Comparison of ENCODE assay signal across 36 cellular contexts in the genomic region with DNA sequence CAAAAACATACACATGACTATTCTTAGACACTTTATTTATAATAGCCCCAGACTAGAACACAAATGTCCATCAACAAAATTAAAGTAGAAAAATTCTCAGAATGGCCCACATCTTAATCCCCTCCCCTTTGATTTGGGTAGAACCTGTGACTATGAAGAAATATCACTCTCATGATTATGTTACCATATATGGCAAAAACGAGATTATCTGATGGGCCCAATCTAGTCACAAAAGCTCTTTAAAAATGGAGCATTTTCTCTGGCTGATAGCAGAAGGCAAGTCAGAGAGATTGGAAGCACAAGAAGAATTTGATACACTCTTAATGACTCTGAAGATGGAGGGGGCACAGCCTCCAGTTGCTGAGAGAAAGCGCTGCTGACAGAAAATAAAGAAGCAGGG. TPM values are rescaled to one million over a fixed set of nuclear protein-coding genes. Genes with fewer than 3 reads are reported as not detected.
"Had no signal": no experiment of that assay in that cellular context is flagged by ENCODE, and none has a peak within 500 bp of the region (broad histone marks: within the 10 kb centered on the region; RNA-seq: fewer than 3 reads in every experiment).

No MANE protein-coding gene starts in this region.

- H3K27me3 Mint-ChIP-seq: activated B cell treated with CpG ODN at 0.5 μM for 24 hours; activated CD4-positive, alpha-beta memory T cell treated with anti-CD3 and anti-CD28 coated beads for 36 hours; activated CD4-positive, alpha-beta T cell treated with anti-CD3 and anti-CD28 coated beads, Interleukin-2, amount 10 ng/mL, durations not matched to agents 24 days and 14 days; activated CD8-positive, alpha-beta T cell treated with anti-CD3 and anti-CD28 coated beads for 36 hours; activated naive CD8-positive, alpha-beta T cell treated with anti-CD3 and anti-CD28 coated beads for 36 hours; activated T-helper 17 cell treated with anti-CD3 and anti-CD28 coated beads, Interleukin-2, amount 50 U/mL, for 72 hours had no signal

- H3K4me3 ChIP-seq: adrenal gland, body of pancreas, breast epithelium had no signal

- H3K27ac ChIP-seq: adrenal gland, body of pancreas, brain microvascular endothelial cell, breast epithelium, VCaP had no signal

- H3K4me1 ChIP-seq: adrenal gland, body of pancreas, breast epithelium had no signal

- H3K9me3 Mint-ChIP-seq: activated CD4-positive, alpha-beta memory T cell treated with anti-CD3 and anti-CD28 coated beads for 36 hours; activated CD4-positive, alpha-beta T cell treated with anti-CD3 and anti-CD28 coated beads, Interleukin-2, amount 10 ng/mL, durations not matched to agents 24 days and 14 days; activated CD8-positive, alpha-beta T cell treated with anti-CD3 and anti-CD28 coated beads for 36 hours; activated naive CD4-positive, alpha-beta T cell treated with anti-CD3 and anti-CD28 coated beads for 36 hours; activated naive CD4-positive, alpha-beta T cell treated with anti-CD3 and anti-CD28 coated beads, Interleukin-2, amount 50 U/mL, for 72 hours; activated T-helper 1 cell treated with anti-CD3 and anti-CD28 coated beads, Interleukin-12 subunit alpha, Interleukin-12 subunit beta, Interleukin-2, Interleukin-4 antibody, amounts not matched to agents 30 ng/mL and 10 ng/mL and 1 ng/mL, durations not matched to agents 14 hours and 24 hours and 36 hours; activated T-helper 17 cell treated with anti-CD3 and anti-CD28 coated beads, Interleukin-2, amount 50 U/mL, for 72 hours; T-helper 1 cell treated with Interleukin-12 subunit alpha and Interleukin-12 subunit beta and Interleukin-4 antibody, amounts not matched to agents 30 μg/mL and 1 μg/mL, for 36 hours; T-helper 2 cell treated with Interferon-gamma antibody and Interleukin-4, amounts not matched to agents 5 μg/mL and 100 μg/mL, for 36 hours had no signal

- H3K27me3 ChIP-seq: adrenal gland, body of pancreas, brain microvascular endothelial cell, breast epithelium had no signal

- ATAC-seq: activated CD8-positive, alpha-beta T cell treated with anti-CD3 and anti-CD28 coated beads for 36 hours; activated naive CD4-positive, alpha-beta T cell treated with anti-CD3 and anti-CD28 coated beads, Interleukin-2, amount 50 U/mL, for 72 hours; activated T-cell treated with anti-CD3 and anti-CD28 coated beads, Interleukin-2, amount 50 U/mL, for 4 hours; activated T-cell treated with anti-CD3 and anti-CD28 coated beads, Interleukin-2, amount 50 U/mL, for 72 hours; activated T-helper 17 cell treated with anti-CD3 and anti-CD28 coated beads, Interleukin-2, amount 50 U/mL, for 72 hours; body of pancreas had no signal

- H3K27ac Mint-ChIP-seq: activated B cell treated with CpG ODN at 0.5 μM for 24 hours; activated CD4-positive, alpha-beta memory T cell treated with anti-CD3 and anti-CD28 coated beads for 36 hours; activated CD4-positive, alpha-beta T cell treated with anti-CD3 and anti-CD28 coated beads, Interleukin-2, amount 10 ng/mL, durations not matched to agents 24 days and 14 days; activated CD8-positive, alpha-beta T cell treated with anti-CD3 and anti-CD28 coated beads for 36 hours; activated naive CD4-positive, alpha-beta T cell treated with anti-CD3 and anti-CD28 coated beads for 36 hours; activated naive CD4-positive, alpha-beta T cell treated with anti-CD3 and anti-CD28 coated beads, Interleukin-2, amount 50 U/mL, for 72 hours; activated naive CD8-positive, alpha-beta T cell treated with anti-CD3 and anti-CD28 coated beads for 36 hours; activated T-cell treated with anti-CD3 and anti-CD28 coated beads, Interleukin-2, amount 50 U/mL, for 72 hours; activated T-helper 1 cell treated with anti-CD3 and anti-CD28 coated beads, Interleukin-12 subunit alpha, Interleukin-12 subunit beta, Interleukin-2, Interleukin-4 antibody, amounts not matched to agents 30 ng/mL and 10 ng/mL and 1 ng/mL, durations not matched to agents 14 hours and 24 hours and 36 hours; activated T-helper 17 cell treated with anti-CD3 and anti-CD28 coated beads, Interleukin-2, amount 50 U/mL, for 72 hours; T-helper 1 cell treated with Interleukin-12 subunit alpha and Interleukin-12 subunit beta and Interleukin-4 antibody, amounts not matched to agents 30 μg/mL and 1 μg/mL, for 36 hours; T-helper 2 cell treated with Interferon-gamma antibody and Interleukin-4, amounts not matched to agents 5 μg/mL and 100 μg/mL, for 36 hours had no signal

- FAIRE-seq: astrocyte, TTC549 had no signal

- DNase-seq: activated B cell treated with CpG ODN at 0.5 μM for 24 hours; activated CD4-positive, alpha-beta memory T cell treated with anti-CD3 and anti-CD28 coated beads for 36 hours; activated CD4-positive, alpha-beta T cell treated with anti-CD3 and anti-CD28 coated beads for 4 hours; activated CD4-positive, alpha-beta T cell treated with anti-CD3 and anti-CD28 coated beads, Interleukin-2, amount 10 ng/mL, durations not matched to agents 24 days and 14 days; activated CD4-positive, alpha-beta T cell treated with anti-CD3 and anti-CD28 coated beads, Interleukin-2, amount 50 U/mL, for 1 hour; activated CD4-positive, alpha-beta T cell treated with anti-CD3 and anti-CD28 coated beads, Interleukin-2, amount 50 U/mL, for 4 hours; activated CD4-positive, CD25-positive, alpha-beta regulatory T cell treated with anti-CD3 and anti-CD28 coated beads, Interleukin-2, amount 50 U/mL, for 72 hours; activated CD8-positive, alpha-beta memory T cell treated with anti-CD3 and anti-CD28 coated beads, Interleukin-2, amount 50 U/mL, for 4 hours; activated CD8-positive, alpha-beta T cell treated with anti-CD3 and anti-CD28 coated beads for 36 hours; activated effector memory CD4-positive, alpha-beta T cell treated with anti-CD3 and anti-CD28 coated beads, Interleukin-2, amount 50 U/mL, for 16 hours; activated gamma-delta T cell treated with Interleukin-2 at 50 U/mL for 16 hours; activated naive CD4-positive, alpha-beta T cell; activated naive CD4-positive, alpha-beta T cell treated with anti-CD3 and anti-CD28 coated beads for 36 hours; activated naive CD4-positive, alpha-beta T cell treated with anti-CD3 and anti-CD28 coated beads, Interleukin-2, amount 50 U/mL, for 16 hours; activated naive CD8-positive, alpha-beta T cell treated with anti-CD3 and anti-CD28 coated beads for 36 hours; activated T-cell treated with anti-CD3 and anti-CD28 coated beads for 4 hours; activated T-cell treated with anti-CD3 and anti-CD28 coated beads, Interleukin-2, amount 50 U/mL, for 1 hour; activated T-cell treated with anti-CD3 and anti-CD28 coated beads, Interleukin-2, amount 50 U/mL, for 4 hours; activated T-cell treated with anti-CD3 and anti-CD28 coated beads, Interleukin-2, amount 50 U/mL, for 72 hours; adrenal gland; amniotic stem cell; aorta; body of pancreas; brain microvascular endothelial cell; central memory CD4-positive, alpha-beta T cell; T-helper 2 cell; T-helper 9 cell had no signal

- H3K4me3 Mint-ChIP-seq: activated B cell treated with CpG ODN at 0.5 μM for 24 hours; activated CD4-positive, alpha-beta memory T cell treated with anti-CD3 and anti-CD28 coated beads for 36 hours; activated CD4-positive, alpha-beta T cell treated with anti-CD3 and anti-CD28 coated beads, Interleukin-2, amount 10 ng/mL, durations not matched to agents 24 days and 14 days; activated CD8-positive, alpha-beta T cell treated with anti-CD3 and anti-CD28 coated beads for 36 hours; activated naive CD4-positive, alpha-beta T cell treated with anti-CD3 and anti-CD28 coated beads for 36 hours; activated naive CD8-positive, alpha-beta T cell treated with anti-CD3 and anti-CD28 coated beads for 36 hours; activated T-cell treated with anti-CD3 and anti-CD28 coated beads, Interleukin-2, amount 50 U/mL, for 4 hours; activated T-cell treated with anti-CD3 and anti-CD28 coated beads, Interleukin-2, amount 50 U/mL, for 72 hours; activated T-helper 1 cell treated with anti-CD3 and anti-CD28 coated beads, Interleukin-12 subunit alpha, Interleukin-12 subunit beta, Interleukin-2, Interleukin-4 antibody, amounts not matched to agents 30 ng/mL and 10 ng/mL and 1 ng/mL, durations not matched to agents 14 hours and 24 hours and 36 hours; activated T-helper 17 cell treated with anti-CD3 and anti-CD28 coated beads, Interleukin-2, amount 50 U/mL, for 72 hours; T-helper 1 cell treated with Interleukin-12 subunit alpha and Interleukin-12 subunit beta and Interleukin-4 antibody, amounts not matched to agents 30 μg/mL and 1 μg/mL, for 36 hours; T-helper 2 cell treated with Interferon-gamma antibody and Interleukin-4, amounts not matched to agents 5 μg/mL and 100 μg/mL, for 36 hours had no signal

- H3K9me3 ChIP-seq: adrenal gland, body of pancreas, breast epithelium had no signal

- H3K36me3 ChIP-seq: adrenal gland, brain microvascular endothelial cell, breast epithelium had no signal

- H3K4me1 Mint-ChIP-seq: activated CD4-positive, alpha-beta T cell treated with anti-CD3 and anti-CD28 coated beads, Interleukin-2, amount 10 ng/mL, durations not matched to agents 24 days and 14 days; activated naive CD8-positive, alpha-beta T cell treated with anti-CD3 and anti-CD28 coated beads for 36 hours; activated T-helper 17 cell treated with anti-CD3 and anti-CD28 coated beads, Interleukin-2, amount 50 U/mL, for 72 hours had no signal

RNA-seq across cellular contexts. Expression of a gene that starts 39.6 kb away (rescaled TPM):
- total RNA-seq: body of pancreas had no signal
